Comparison of ENCODE assay signal across 20 cellular contexts in the genomic region with DNA sequence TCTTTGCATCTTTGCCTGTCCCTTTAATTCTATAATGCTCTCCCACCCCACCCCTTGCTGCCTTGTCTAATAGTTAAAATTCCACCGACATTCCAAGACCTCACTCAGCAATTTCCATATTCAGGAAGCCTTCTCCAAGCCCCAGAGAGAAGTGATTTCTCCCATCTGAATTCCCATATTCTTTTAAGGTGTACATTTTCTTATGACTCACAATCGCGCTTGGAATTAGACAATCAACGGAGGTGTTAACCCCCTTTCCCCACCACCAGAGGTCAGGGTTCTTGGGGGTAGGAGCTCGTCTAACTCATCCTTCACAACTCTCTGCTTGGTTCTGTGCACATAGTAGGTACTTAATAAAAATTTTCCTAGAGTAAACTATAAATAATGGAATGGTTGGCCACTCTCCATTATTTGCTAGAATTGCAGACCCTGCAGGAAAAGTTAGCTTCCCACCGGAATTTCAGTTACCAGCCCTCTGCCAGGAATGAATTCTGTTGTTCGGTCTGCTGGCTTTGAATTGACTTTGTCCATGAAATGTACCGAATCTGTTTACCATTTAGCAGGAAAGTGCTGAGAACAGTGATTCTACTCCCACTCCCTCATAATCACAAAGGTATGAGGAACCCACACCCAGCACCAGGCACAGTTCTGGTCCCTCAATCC. TPM values are rescaled to one million over a fixed set of nuclear protein-coding genes. Genes with fewer than 3 reads are reported as not detected.
DNase-seq lines count a peak whose midpoint lies in the region; ATAC-seq and TF ChIP-seq lines count a peak whose summit lies in the region.
"Had no signal": no experiment of that assay in that cellular context is flagged by ENCODE, and none has a peak within 500 bp of the region (broad histone marks: within the 10 kb centered on the region; RNA-seq: fewer than 3 reads in every experiment).

No MANE protein-coding gene starts in this region.

- H3F3A ChIP-seq in neural progenitor cell (ENCODE audit: low read depth), result no peaks in the 10 kb centered on the region

- H3K27me3 ChIP-seq in neural progenitor cell, result peaks cover 27% of the 10 kb centered on the region
- H3K27me3 ChIP-seq in spleen (replicated peaks in 1 of 7), result peaks cover 0 to 33% (median 16%) of the 10 kb centered on the region in 7 donors

- no peak overlapping the region for H3K4me2 ChIP-seq in neural progenitor cell

- no peak overlapping the region for H3K4me3 Mint-ChIP-seq in neural progenitor cell
- H3K4me3 Mint-ChIP-seq in HFFc6, result no peak overlapping the region
- H3K4me3 Mint-ChIP-seq: activated CD4-positive, alpha-beta T cell treated with anti-CD3 and anti-CD28 coated beads, Interleukin-2, amount 10 ng/mL, durations not matched to agents 24 days and 14 days; CD8-positive, alpha-beta memory T cell had no signal

- H2AFZ ChIP-seq in neural progenitor cell (replicated peaks), result no peak overlapping the region

- H3K36me3 Mint-ChIP-seq in neural progenitor cell (no peaks in the 10 kb centered on the region), HFFc6 (ENCODE audit: low read depth) (no peaks in the 10 kb centered on the region)
- H3K36me3 Mint-ChIP-seq: CD8-positive, alpha-beta memory T cell had no signal

- H3K4me3 ChIP-seq in neural progenitor cell (no peak overlapping the region), spleen (no peak overlapping the region)
- H3K4me3 ChIP-seq: heart right ventricle, upper lobe of left lung had no signal

- intact Hi-C loops in spleen (cut with DNase I; ENCODE audit: low total_unique reads), result no loop called here

- no peaks in the 10 kb centered on the region for H3K36me3 ChIP-seq in neural progenitor cell
- H3K36me3 ChIP-seq in spleen, result no peaks in the 10 kb centered on the region
- H3K36me3 ChIP-seq: heart right ventricle, upper lobe of left lung had no signal

- TF ChIP-seq CTCF in neural progenitor cell (IDR thresholded peaks at IDR 0.05) (peak; percentile 46), HFFc6 (IDR thresholded peaks at IDR 0.05) (no peak; the same call in 1 of the 2 replicates), spleen (IDR thresholded peaks at IDR 0.05 in 8 of 11, conservative IDR thresholded peaks at IDR 0.05 in 3 of 11) (no peak)

- WGBS in spleen, 5 donors, result 81 to 87% (median 85%) methylated on average over 8 of the region's 8 CpGs

- H3K9me3 ChIP-seq in neural progenitor cell (ENCODE audit: low read depth) (no peaks in the 10 kb centered on the region), spleen (no peaks in the 10 kb centered on the region)
- H3K9me3 ChIP-seq: heart right ventricle, upper lobe of left lung had no signal

- H3K27ac ChIP-seq in neural progenitor cell (no peak overlapping the region), spleen (no peak overlapping the region)
- H3K27ac ChIP-seq: heart right ventricle, upper lobe of left lung had no signal

- peaks cover 7% of the 10 kb centered on the region for H3K4me1 ChIP-seq in neural progenitor cell
- H3K4me1 ChIP-seq in spleen, result peaks cover 0 to 7% (median 3%) of the 10 kb centered on the region in 6 donors

- H3K79me2 ChIP-seq in neural progenitor cell (ENCODE audit: low read depth), result no peaks in the 10 kb centered on the region

- no peaks in the 10 kb centered on the region for H4K20me1 ChIP-seq in neural progenitor cell (ENCODE audit: low read depth)

- H3K4me1 Mint-ChIP-seq in neural progenitor cell, result peaks cover 23% of the 10 kb centered on the region
- no peaks in the 10 kb centered on the region for H3K4me1 Mint-ChIP-seq in HFFc6 (ENCODE audit: low read depth)
- H3K4me1 Mint-ChIP-seq: activated CD4-positive, alpha-beta T cell treated with anti-CD3 and anti-CD28 coated beads, Interleukin-2, amount 10 ng/mL, durations not matched to agents 24 days and 14 days had no signal

- in situ Hi-C loops in Caki2 (cut with HindIII; ENCODE audit: low pct_unique_long_range_greater_than_20kb, low sequenced_read_pairs), result no loop called here

- H3K27me3 Mint-ChIP-seq in neural progenitor cell (ENCODE audit: insufficient read depth, low read depth) (peaks cover 2% of the 10 kb centered on the region), HFFc6 (ENCODE audit: insufficient read depth) (peaks cover 13% of the 10 kb centered on the region)

- ATAC-seq in GM18907 (IDR thresholded peaks at IDR 0.05; ENCODE audit: unreplicated experiment), result no peak
- ATAC-seq: heart right ventricle; right cardiac atrium; stimulated activated naive CD8-positive, alpha-beta T cell treated with anti-CD3 and anti-CD28 coated beads, Interleukin-15, Interleukin-2, amounts not matched to agents 100 U/mL and 50 U/mL, for 24 hours had no signal

- DNase-seq in Caki2 (ENCODE audit: low read depth) (peak; percentile 56), NCI-H226 (peak; percentile 58), dermis microvascular lymphatic vessel endothelial cell (ENCODE audit: low read depth in 2 of 2) (peak; percentile 50 to 79), neural progenitor cell (ENCODE audit: low spot score) (no peak), HFFc6 (no peak), spleen (no peak), NCI-H1105 treated with DMSO at 0.1 percent for 48 hours (lab: John Stamatoyannopoulos, UW) (no peak)
- DNase-seq: activated CD4-positive, alpha-beta T cell treated with anti-CD3 and anti-CD28 coated beads, Interleukin-2, amount 10 ng/mL, durations not matched to agents 24 days and 14 days; activated CD8-positive, alpha-beta memory T cell treated with anti-CD3 and anti-CD28 coated beads, Interleukin-2, amount 50 U/mL, for 4 hours; activated effector memory CD4-positive, alpha-beta T cell treated with Interleukin-2 at 50 U/mL for 16 hours; CD8-positive, alpha-beta memory T cell; effector CD4-positive, alpha-beta T cell; heart right ventricle; kidney; NCI-H1436; NCI-H2227 treated with DMSO at 0.1 percent for 48 hours; right cardiac atrium; stimulated activated naive CD8-positive, alpha-beta T cell treated with anti-CD3 and anti-CD28 coated beads, Interleukin-15, Interleukin-2, amounts not matched to agents 100 U/mL and 50 U/mL, for 24 hours; upper lobe of left lung had no signal

- no peak for TF ChIP-seq POLR2A in spleen (IDR thresholded peaks at IDR 0.05)

- no peak overlapping the region for H3K9ac ChIP-seq in neural progenitor cell

- H3K9me3 Mint-ChIP-seq in neural progenitor cell, result no peaks in the 10 kb centered on the region
- no peaks in the 10 kb centered on the region; the same call in 1 of the 2 replicates for H3K9me3 Mint-ChIP-seq in HFFc6
- H3K9me3 Mint-ChIP-seq: activated CD4-positive, alpha-beta T cell treated with anti-CD3 and anti-CD28 coated beads, Interleukin-2, amount 10 ng/mL, durations not matched to agents 24 days and 14 days; CD8-positive, alpha-beta memory T cell had no signal

- H3K27ac Mint-ChIP-seq in neural progenitor cell (no peak overlapping the region), HFFc6 (no peak overlapping the region)
- H3K27ac Mint-ChIP-seq: activated CD4-positive, alpha-beta T cell treated with anti-CD3 and anti-CD28 coated beads, Interleukin-2, amount 10 ng/mL, durations not matched to agents 24 days and 14 days; CD8-positive, alpha-beta memory T cell had no signal

RNA-seq across cellular contexts. Expression of a gene that starts 5.0 kb away (rescaled TPM):
- not detected in 2 replicates for total RNA-seq in Caki2 (2014; rRNA removed; shearing (Covaris generic); ENCODE audit: low replicate concordance)
- 33.6 and 102 TPM in 2 replicates for total RNA-seq in dermis microvascular lymphatic vessel endothelial cell
- 2.4 and 2.8 TPM in 2 replicates for total RNA-seq in neural progenitor cell (ENCODE audit: low replicate concordance)
- total RNA-seq in HFFc6 (2021; fragmentation: NEBNext Ultra II Directional; extraction: Animal tissue kit (Norgen Biotek cat#: 25700)), result not detected
- total RNA-seq in spleen, result 10 to 100 TPM in 3 of 7 donors, 1 to 10 TPM in 4; 5.7 to 20.0 (median 9.9) TPM
- polyA plus RNA-seq in spleen, result under 1 TPM; 0.08 to 0.86 (median 0.46) TPM
- total RNA-seq: activated CD4-positive, alpha-beta T cell treated with anti-CD3 and anti-CD28 coated beads, Interleukin-2, amount 10 ng/mL, durations not matched to agents 24 days and 14 days; CD8-positive, alpha-beta memory T cell; right cardiac atrium had no signal
- polyA plus RNA-seq: CD8-positive, alpha-beta memory T cell had no signal

Comparison
In these comparisons a context has a peak if more than half of its experiments do, and no peak if none do; other contexts are left out.
1. DNase-seq: peak in Caki2 (single experiment), NCI-H226 (single experiment) and dermis microvascular lymphatic vessel endothelial cell (2 of 2); none in neural progenitor cell (single experiment), HFFc6 (single experiment), spleen (single experiment) and NCI-H1105 treated with DMSO at 0.1 percent for 48 hours (single experiment).